17 cellular contexts compared by ENCODE assay signal in genomic region chr2:240429872-240430491, GRCh38. TPM values are rescaled to one million over a fixed set of nuclear protein-coding genes. Genes with fewer than 3 reads are reported as not detected.
A peak's percentile ranks its signal among the peaks of the same experiment; 100 is the strongest.
DNase-seq lines count a peak whose midpoint lies in the region; ATAC-seq lines count a peak whose summit lies in the region.
"Had no signal": no experiment of that assay in that cellular context is flagged by ENCODE, and none has a peak within 500 bp of the region (broad histone marks: within the 10 kb centered on the region; RNA-seq: fewer than 3 reads in every experiment).

No MANE protein-coding gene starts in this region.

- H3K27me3 Mint-ChIP-seq in activated naive CD8-positive, alpha-beta T cell treated with anti-CD3 and anti-CD28 coated beads for 36 hours: peaks cover 7% of the 10 kb centered on the region

- intact Hi-C loops in sciatic nerve (cut with DNase I): no loop called here

- DNase-seq in NCI-H82 (lab: John Stamatoyannopoulos, UW): peak; percentile 33
- no peak for DNase-seq in NCI-H82 treated with DMSO at 0.1 percent for 48 hours (lab: John Stamatoyannopoulos, UW; ENCODE audit: unreplicated experiment)
- DNase-seq in SK-N-DZ (ENCODE audit: low spot score): peak; percentile 77
- peak; percentile 49 for DNase-seq in islet precursor cell
- DNase-seq in sciatic nerve (ENCODE audit: low spot score): peak; percentile 37
- no peak for DNase-seq in activated naive CD8-positive, alpha-beta T cell treated with anti-CD3 and anti-CD28 coated beads for 36 hours
- DNase-seq: 8988T; activated CD8-positive, alpha-beta T cell treated with anti-CD3 and anti-CD28 coated beads for 36 hours; C1 segment of cervical spinal cord; DMS153; immature natural killer cell; NCI-H2029 treated with DMSO at 0.1 percent for 48 hours; transverse colon had no signal

- peaks cover 5% of the 10 kb centered on the region for H3K9me3 Mint-ChIP-seq in activated naive CD8-positive, alpha-beta T cell treated with anti-CD3 and anti-CD28 coated beads for 36 hours
- H3K9me3 Mint-ChIP-seq: activated CD8-positive, alpha-beta T cell treated with anti-CD3 and anti-CD28 coated beads for 36 hours; immature natural killer cell had no signal

- no peak overlapping the region for H3K27ac Mint-ChIP-seq in activated naive CD8-positive, alpha-beta T cell treated with anti-CD3 and anti-CD28 coated beads for 36 hours
- H3K27ac Mint-ChIP-seq: activated CD8-positive, alpha-beta T cell treated with anti-CD3 and anti-CD28 coated beads for 36 hours; immature natural killer cell; stimulated activated memory B cell treated with anti-CD40 and anti-IgM and Interleukin-4, amounts not matched to agents 10 μg/mL and 1 μg/mL and 100 μg/mL, for 72 hours had no signal

- no peak overlapping the region for H3K4me3 Mint-ChIP-seq in activated naive CD8-positive, alpha-beta T cell treated with anti-CD3 and anti-CD28 coated beads for 36 hours
- H3K4me3 Mint-ChIP-seq: activated CD8-positive, alpha-beta T cell treated with anti-CD3 and anti-CD28 coated beads for 36 hours; immature natural killer cell; stimulated activated memory B cell treated with anti-CD40 and anti-IgM and Interleukin-4, amounts not matched to agents 10 μg/mL and 1 μg/mL and 100 μg/mL, for 72 hours had no signal

- ATAC-seq in sciatic nerve (no peak), GM18868 (IDR thresholded peaks at IDR 0.05; ENCODE audit: unreplicated experiment) (no peak), HG03521 (IDR thresholded peaks at IDR 0.05; ENCODE audit: unreplicated experiment) (no peak)
- ATAC-seq: activated CD8-positive, alpha-beta T cell treated with anti-CD3 and anti-CD28 coated beads for 36 hours; Panc1; stimulated activated memory B cell treated with anti-CD40 and anti-IgM and Interleukin-4, amounts not matched to agents 10 μg/mL and 1 μg/mL and 100 μg/mL, for 72 hours had no signal

- no peaks in the 10 kb centered on the region for H3K36me3 Mint-ChIP-seq in activated naive CD8-positive, alpha-beta T cell treated with anti-CD3 and anti-CD28 coated beads for 36 hours
- H3K36me3 Mint-ChIP-seq: immature natural killer cell; stimulated activated memory B cell treated with anti-CD40 and anti-IgM and Interleukin-4, amounts not matched to agents 10 μg/mL and 1 μg/mL and 100 μg/mL, for 72 hours had no signal

- H3K4me1 Mint-ChIP-seq in activated naive CD8-positive, alpha-beta T cell treated with anti-CD3 and anti-CD28 coated beads for 36 hours: peaks cover 18% of the 10 kb centered on the region

RNA-seq across cellular contexts. Expression of gene GPC1, which starts 5.5 kb away (rescaled TPM):
- polyA plus RNA-seq in SK-N-DZ (2014; cell fraction: cytosol; rRNA removed): 32.6 and 50.2 TPM in 2 replicates
- 75.2 and 80.4 TPM in 2 replicates for polyA plus RNA-seq in SK-N-DZ (2014; cell fraction: nucleus; rRNA removed)
- 85.4 TPM for total RNA-seq in sciatic nerve
- total RNA-seq in activated naive CD8-positive, alpha-beta T cell treated with anti-CD3 and anti-CD28 coated beads for 36 hours: 1 to 10 TPM in 1 of 2 experiments, under 1 TPM in 1; 0.64 to 1.3 TPM
- polyA plus RNA-seq: immature natural killer cell had no signal

Comparison
In these comparisons a context has a peak if more than half of its experiments do, and no peak if none do; other contexts are left out.
1. DNase-seq: peak in NCI-H82 (single experiment), SK-N-DZ (single experiment), islet precursor cell (single experiment) and sciatic nerve (single experiment); none in NCI-H82 treated with DMSO at 0.1 percent for 48 hours (single experiment) and activated naive CD8-positive, alpha-beta T cell treated with anti-CD3 and anti-CD28 coated beads for 36 hours (single experiment).
2. RNA of gene GPC1, which starts 5.5 kb away (total RNA-seq): 85.4 TPM in sciatic nerve (single experiment); 0.64 to 1.3 TPM in activated naive CD8-positive, alpha-beta T cell treated with anti-CD3 and anti-CD28 coated beads for 36 hours; every median in the first group is over 10 times any median in the second.